ENCODE assay signal across 20 cellular contexts in the genomic region with DNA sequence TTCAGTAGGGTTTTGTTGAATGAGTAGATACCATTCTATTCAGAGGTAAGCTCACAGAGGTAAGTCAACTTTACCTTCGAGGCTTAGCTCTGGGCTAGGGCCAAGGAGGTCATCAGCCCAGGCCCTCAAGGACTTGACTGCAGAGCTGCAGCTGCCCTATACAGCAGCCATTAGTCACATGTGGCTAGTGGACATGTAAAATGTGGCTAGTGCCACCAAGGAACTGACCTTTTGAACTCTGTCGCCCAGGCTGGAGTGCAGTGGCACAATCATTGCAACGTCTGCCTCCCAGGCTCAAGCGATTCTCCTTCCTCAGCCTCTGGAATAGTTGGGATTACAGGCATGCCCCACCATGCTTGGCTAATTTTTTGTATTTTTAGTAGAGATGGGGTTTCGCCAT.
"Had no signal": no experiment of that assay in that cellular context is flagged by ENCODE, and none has a peak within 500 bp of the region (broad histone marks: within the 10 kb centered on the region; RNA-seq: fewer than 3 reads in every experiment).

No MANE protein-coding gene starts in this region.

- H3K9me3 ChIP-seq: upper lobe of left lung had no signal

- ATAC-seq: activated T-helper 17 cell treated with anti-CD3 and anti-CD28 coated beads, Interleukin-2, amount 50 U/mL, for 72 hours; SK-N-SH treated with all-trans-retinoic acid at 6 μM for 48 hours had no signal

- H3K4me3 ChIP-seq: coronary artery, upper lobe of left lung had no signal

- H3K36me3 ChIP-seq: brain microvascular endothelial cell, upper lobe of left lung had no signal

- H3K27me3 ChIP-seq: brain microvascular endothelial cell, upper lobe of left lung had no signal

- H3K27ac ChIP-seq: brain microvascular endothelial cell, coronary artery had no signal

- DNase-seq: activated B cell treated with CpG ODN at 0.5 μM for 24 hours; activated CD4-positive, alpha-beta memory T cell treated with anti-CD3 and anti-CD28 coated beads for 36 hours; activated CD4-positive, alpha-beta T cell treated with anti-CD3 and anti-CD28 coated beads for 4 hours; activated naive CD4-positive, alpha-beta T cell treated with Interleukin-2 at 50 U/mL for 16 hours; anterior cingulate cortex; brain microvascular endothelial cell; erythroblast; foreskin melanocyte; glutamatergic neuron; hippocampal formation; nephron progenitor cell; occipital lobe; stimulated activated CD4-positive, alpha-beta T cell treated with anti-CD3 and anti-CD28 coated beads, Interleukin-2, amount 100 ng/mL, for 24 hours; stimulated activated naive CD4-positive, alpha-beta T cell treated with Interleukin-2 at 50 U/mL for 16 hours; T-helper 1 cell; T-helper 9 cell had no signal
